Comparison of ENCODE assay signal across 16 cellular contexts in the genomic region with DNA sequence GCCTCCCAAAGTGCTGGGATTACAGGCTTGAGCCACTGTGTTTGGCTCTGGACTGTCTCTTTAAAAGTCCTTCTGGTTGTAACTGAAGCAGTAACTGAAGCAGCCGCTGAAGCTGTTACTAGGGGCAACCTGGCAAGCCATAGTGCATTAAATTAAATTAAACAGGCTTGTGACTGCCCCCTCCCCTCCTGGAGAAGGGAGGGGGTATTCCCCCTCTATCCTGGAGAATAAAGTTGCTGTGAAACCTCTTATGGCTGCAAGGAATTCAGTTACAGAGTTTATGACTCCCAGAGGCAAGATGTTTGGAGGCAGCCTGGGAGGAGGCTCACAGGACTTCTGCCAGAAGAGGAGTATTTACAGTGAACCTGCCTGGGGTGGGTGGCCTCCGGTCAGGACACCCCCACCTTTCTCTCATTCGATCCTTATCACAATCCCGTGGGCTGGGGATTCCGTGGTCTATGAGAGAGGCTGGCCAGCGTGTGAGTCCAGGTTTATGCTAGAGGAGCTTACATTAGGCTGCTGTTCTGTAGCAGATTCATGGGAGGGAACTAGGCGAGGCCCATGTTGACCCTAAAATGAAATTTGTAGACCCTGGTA. TPM values are rescaled to one million over a fixed set of nuclear protein-coding genes. Genes with fewer than 3 reads are reported as not detected.
A peak's percentile ranks its signal among the peaks of the same experiment; 100 is the strongest.
DNase-seq lines count a peak whose midpoint lies in the region; ATAC-seq and TF ChIP-seq lines count a peak whose summit lies in the region.
"Had no signal": no experiment of that assay in that cellular context is flagged by ENCODE, and none has a peak within 500 bp of the region (broad histone marks: within the 10 kb centered on the region; RNA-seq: fewer than 3 reads in every experiment).

No MANE protein-coding gene starts in this region.

- H3K36me3 Mint-ChIP-seq in brain (no peaks in the 10 kb centered on the region), nephron (ENCODE audit: low read depth) (no peaks in the 10 kb centered on the region)

- H3K4me1 Mint-ChIP-seq in brain (peaks cover 63% of the 10 kb centered on the region), nephron (peaks cover 23% of the 10 kb centered on the region)

- DNase-seq in A673 (ENCODE audit: low spot score), result peak; percentile 37
- no peak for DNase-seq in COLO829 (ENCODE audit: low spot score)
- DNase-seq in Kasumi-1 (lab: John Stamatoyannopoulos, UW), result no peak
- no peak for DNase-seq in erythroblast (lab: John Stamatoyannopoulos, UW)
- DNase-seq: activated naive CD8-positive, alpha-beta T cell treated with anti-CD3 and anti-CD28 coated beads, Interleukin-2, amount 10 ng/mL, durations not matched to agents 7 days and 5 days; body of pancreas; foreskin melanocyte; right lobe of liver; stimulated activated naive CD8-positive, alpha-beta T cell treated with anti-CD3 and anti-CD28 coated beads, Interleukin-15, Interleukin-2, amounts not matched to agents 100 U/mL and 50 U/mL, for 24 hours; upper lobe of left lung had no signal

- H3K9me3 ChIP-seq in A673 (ENCODE audit: low read depth, low read length, poor library complexity, severe bottlenecking), result peaks cover 6% of the 10 kb centered on the region
- no peaks in the 10 kb centered on the region for H3K9me3 ChIP-seq in HEK293 (ENCODE audit: control insufficient read depth, insufficient read depth, low read depth, low read length)
- H3K9me3 ChIP-seq: body of pancreas, right lobe of liver had no signal

- H3K27me3 Mint-ChIP-seq in brain (peaks cover 4% of the 10 kb centered on the region), nephron (ENCODE audit: low read depth) (peaks cover 28% of the 10 kb centered on the region)
- H3K27me3 Mint-ChIP-seq: activated naive CD8-positive, alpha-beta T cell treated with anti-CD3 and anti-CD28 coated beads, Interleukin-2, amount 10 ng/mL, durations not matched to agents 7 days and 5 days had no signal

- H3K4me3 Mint-ChIP-seq in brain (peak overlapping the region in 3 of 5 experiments; percentile 40 to 74 (median 50)), nephron (peak overlapping the region; percentile 5 to 64 (median 59))
- H3K4me3 Mint-ChIP-seq: activated naive CD8-positive, alpha-beta T cell treated with anti-CD3 and anti-CD28 coated beads, Interleukin-2, amount 10 ng/mL, durations not matched to agents 7 days and 5 days had no signal

- peaks cover 2% of the 10 kb centered on the region for H3K27me3 ChIP-seq in A673 (replicated peaks; ENCODE audit: insufficient read depth, low read depth, low read length, poor library complexity)
- H3K27me3 ChIP-seq: body of pancreas, right lobe of liver, upper lobe of left lung had no signal

- ATAC-seq in GM21381 (IDR thresholded peaks at IDR 0.05; ENCODE audit: unreplicated experiment), result no peak
- ATAC-seq: body of pancreas, right lobe of liver had no signal

- no peak for TF ChIP-seq POLR2A in erythroblast (IDR thresholded peaks at IDR 0.05; ENCODE audit: low read length)

- POLR2A ChIA-PET in A673 (lab: Charles Lee; ENCODE audit: low non-redundant PET), result no interaction called here
- POLR2A ChIA-PET in HEK293 (lab: Yijun Ruan, JAX), result interaction anchor here (0.5 kb wide), 1 partner anchor 31 kb away, joined by 4 read pairs; no protein-coding TSS in a partner anchor

- no peak for TF ChIP-seq CTCF in A673 (conservative IDR thresholded peaks at IDR 0.05; ENCODE audit: low read depth, low read length)
- TF ChIP-seq CTCF in HEK293 (tag by site-specific recombination; IDR thresholded peaks at IDR 0.05), result no peak
- no peak for TF ChIP-seq CTCF in brain (conservative IDR thresholded peaks at IDR 0.05)
- TF ChIP-seq CTCF in nephron (IDR thresholded peaks at IDR 0.05; ENCODE audit: unreplicated experiment in 3 of 3), result no peak

- H3K4me3 ChIP-seq in A673 (ENCODE audit: low read depth, low read length, poor library complexity, severe bottlenecking) (no peak overlapping the region), HEK293 (ENCODE audit: low read depth, low read length) (no peak overlapping the region)
- H3K4me3 ChIP-seq: body of pancreas, coronary artery, right lobe of liver, upper lobe of left lung had no signal

- H3K27ac ChIP-seq in A673 (ENCODE audit: low read depth, low read length, poor library complexity, severe bottlenecking), result no peak overlapping the region
- H3K27ac ChIP-seq in HEK293 (ENCODE audit: extremely low read depth, low read depth, low read length), result no peak overlapping the region
- H3K27ac ChIP-seq: body of pancreas, coronary artery, right lobe of liver, upper lobe of left lung had no signal

- peaks cover 0 to 6% (median 0%) of the 10 kb centered on the region in 5 experiments for H3K9me3 Mint-ChIP-seq in brain
- H3K9me3 Mint-ChIP-seq in nephron, result no peaks in the 10 kb centered on the region

- intact Hi-C loops in A673 (cut with micrococcal nuclease; ENCODE audit: unreplicated experiment), result loop anchor here (2.0 to 10.0 kb wide), 2 partner anchors 120 to 298 kb away; no protein-coding TSS in a partner anchor

- CTCF ChIA-PET in A673 (lab: Charles Lee), result no interaction called here
- CTCF ChIA-PET in HEK293 (lab: Yijun Ruan, JAX), result interaction anchor here (0.6 to 1.4 kb wide), 10 partner anchors 9 to 933 kb away, joined by 3 to 7 read pairs (median 4); partner anchors contain the start of gene TTC22

- H3K4me1 ChIP-seq in A673 (ENCODE audit: insufficient read depth, low read length, poor library complexity, severe bottlenecking) (no peaks in the 10 kb centered on the region), HEK293 (ENCODE audit: control insufficient read depth, insufficient read depth, low read length) (no peaks in the 10 kb centered on the region)
- H3K4me1 ChIP-seq: upper lobe of left lung had no signal

- peak overlapping the region; percentile 58 to 99 (median 91) for H3K27ac Mint-ChIP-seq in brain
- H3K27ac Mint-ChIP-seq in nephron, result peak overlapping the region; percentile 84 to 91 (median 90)
- H3K27ac Mint-ChIP-seq: activated naive CD8-positive, alpha-beta T cell treated with anti-CD3 and anti-CD28 coated beads, Interleukin-2, amount 10 ng/mL, durations not matched to agents 7 days and 5 days had no signal

- no TSS peak for BruUV-seq in A673 (replicated peaks; lab: Mats Ljungman, UMichigan)

- H3K36me3 ChIP-seq in A673 (ENCODE audit: insufficient read depth, low read length, poor library complexity, severe bottlenecking) (no peaks in the 10 kb centered on the region), HEK293 (ENCODE audit: control insufficient read depth in 2 of 2, insufficient read depth in 1 of 2, low read length in 2 of 2) (no peaks in the 10 kb centered on the region)
- H3K36me3 ChIP-seq: right lobe of liver, upper lobe of left lung had no signal

TF ChIP-seq in HEK293, 187 proteins besides CTCF, POLR2A, EP300 and RAD21:
- TF ChIP-seq ZSCAN23 (tag by site-specific recombination; IDR thresholded peaks at IDR 0.05), result no peak
- no peak for TF ChIP-seq GLIS2 (tag by site-specific recombination; IDR thresholded peaks at IDR 0.05)
- TF ChIP-seq ZNF398 (tag by site-specific recombination; IDR thresholded peaks at IDR 0.05), result peak; percentile 75
- peak; percentile 73 for TF ChIP-seq EGR2 (tag by site-specific recombination; IDR thresholded peaks at IDR 0.05; ENCODE audit: low read depth)
- TF ChIP-seq ZNF488 (tag by site-specific recombination; IDR thresholded peaks at IDR 0.05), result no peak
- TF ChIP-seq ZFHX2 (tag by site-specific recombination; conservative IDR thresholded peaks at IDR 0.05), result peak; percentile 52
- no peak for TF ChIP-seq ZNF280C (tag by site-specific recombination; IDR thresholded peaks at IDR 0.05)
- no peak for TF ChIP-seq SP3 (tag by site-specific recombination; IDR thresholded peaks at IDR 0.05)
- TF ChIP-seq ZNF791 (tag by site-specific recombination; IDR thresholded peaks at IDR 0.05), result no peak

RNA-seq across cellular contexts. Expression of gene TTC22, which starts 8.3 kb away (rescaled TPM):
- total RNA-seq in A673 (2021), result not detected in 2 replicates
- 1.4 TPM for polyA plus RNA-seq in brain (ENCODE audit: insufficient read depth, low read depth, low replicate concordance)
- total RNA-seq: OCI-LY7 had no signal

RNA-seq across cellular contexts. Expression of gene PARS2, which starts 28.5 kb away (rescaled TPM):
- 6.9 and 7.0 TPM in 2 replicates for total RNA-seq in A673 (2021)
- polyA plus RNA-seq in brain (ENCODE audit: insufficient read depth, low read depth, low replicate concordance), result 6.0 TPM
